8 cellular contexts compared by ENCODE assay signal in the genomic region with DNA sequence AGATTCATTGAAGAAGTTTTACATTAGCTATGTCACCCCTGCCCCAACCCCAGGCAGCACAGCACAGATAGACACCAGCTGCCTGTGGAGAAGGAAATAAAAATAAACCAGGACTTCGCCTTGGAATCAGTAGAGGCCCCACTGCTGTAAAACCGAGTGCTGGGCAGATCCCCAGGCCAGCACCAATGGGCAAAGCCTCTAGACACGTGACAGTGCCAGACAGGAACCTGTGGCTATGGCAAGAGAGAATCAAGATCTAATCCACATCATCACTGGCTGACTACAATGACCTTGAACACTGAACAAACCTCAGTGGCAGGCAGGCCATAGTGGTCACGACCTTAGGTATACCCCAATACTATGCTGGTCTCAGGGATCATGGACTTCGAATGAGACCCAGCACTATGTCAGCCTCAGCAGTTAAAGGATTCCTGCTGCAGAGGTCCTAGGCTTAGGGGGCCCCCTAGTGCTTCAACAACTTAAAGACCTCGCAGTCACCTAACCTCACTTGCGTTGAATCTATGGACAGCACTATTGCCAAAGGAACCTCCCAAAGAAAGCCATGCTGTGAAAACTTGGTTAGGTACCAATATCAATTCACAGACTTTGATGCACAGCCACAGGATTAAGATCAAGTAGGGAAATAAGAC.
DNase-seq lines count a peak whose midpoint lies in the region; ATAC-seq and TF ChIP-seq lines count a peak whose summit lies in the region.

No MANE protein-coding gene starts in this region.

- H3K79me2 ChIP-seq in Karpas-422 (ENCODE audit: low read length): no peaks in the 10 kb centered on the region

- no peak for ATAC-seq in T-helper 17 cell

- no peaks in the 10 kb centered on the region for H3K36me3 ChIP-seq in Karpas-422 (ENCODE audit: insufficient read depth, low read length)
- no peaks in the 10 kb centered on the region for H3K36me3 ChIP-seq in WERI-Rb-1

- TF ChIP-seq CTCF in GM12875 (IDR thresholded peaks at IDR 0.05; ENCODE audit: borderline replicate concordance, insufficient read depth, low read depth, low read length): peak; percentile 35; the same call in 1 of the 2 replicates
- TF ChIP-seq CTCF in WERI-Rb-1 (IDR thresholded peaks at IDR 0.05; ENCODE audit: low read depth, low read length): peak; percentile 78

- H2AFZ ChIP-seq in Karpas-422 (ENCODE audit: low read length): no peak overlapping the region

- no peak overlapping the region for H3K9ac ChIP-seq in Karpas-422 (ENCODE audit: low read length)

- H3K27ac Mint-ChIP-seq in T-helper 17 cell: no peak overlapping the region

- H3K4me3 Mint-ChIP-seq in T-helper 17 cell: no peak overlapping the region

- H3K27ac ChIP-seq in Karpas-422 (ENCODE audit: low read length): no peak overlapping the region
- no peak overlapping the region for H3K27ac ChIP-seq in WERI-Rb-1

- H3K4me3 ChIP-seq in GM12875 (ENCODE audit: low read depth, low read length): no peak overlapping the region
- no peak overlapping the region for H3K4me3 ChIP-seq in Karpas-422 (ENCODE audit: low read length)
- no peak overlapping the region for H3K4me3 ChIP-seq in WERI-Rb-1 (ENCODE audit: low read depth, low read length)

- H3K4me1 ChIP-seq in Karpas-422 (ENCODE audit: low read length): no peaks in the 10 kb centered on the region

- no peaks in the 10 kb centered on the region for H3K27me3 ChIP-seq in Karpas-422 (ENCODE audit: low read length)
- no peaks in the 10 kb centered on the region for H3K27me3 ChIP-seq in WERI-Rb-1 (ENCODE audit: insufficient read depth, low read depth, severe bottlenecking)

- no peaks in the 10 kb centered on the region for H3K9me2 ChIP-seq in Karpas-422 (replicated peaks; ENCODE audit: insufficient read depth, low read length)

- H3K4me2 ChIP-seq in Karpas-422 (ENCODE audit: low read depth, low read length, poor library complexity, severe bottlenecking): no peak overlapping the region

- H3K27me3 Mint-ChIP-seq in T-helper 17 cell: no peaks in the 10 kb centered on the region

- DNase-seq in Karpas-422 (peak; percentile 71), WERI-Rb-1 (peak; percentile 75), midbrain (lab: John Stamatoyannopoulos, UW) (peak; percentile 3), occipital lobe (lab: John Stamatoyannopoulos, UW) (no peak), T-helper 17 cell (no peak), NCI-H774 (lab: John Stamatoyannopoulos, UW) (no peak)
- no peak for DNase-seq in activated effector memory CD4-positive, alpha-beta T cell treated with Interleukin-2 at 50 U/mL for 16 hours

- H3K36me3 Mint-ChIP-seq in T-helper 17 cell (ENCODE audit: low read depth): no peaks in the 10 kb centered on the region

- no peaks in the 10 kb centered on the region for H4K20me1 ChIP-seq in Karpas-422 (ENCODE audit: insufficient read depth, low read depth, low read length)

- no peaks in the 10 kb centered on the region for H3K4me1 Mint-ChIP-seq in T-helper 17 cell

- H3K9me3 ChIP-seq in Karpas-422 (ENCODE audit: low read length) (peaks cover 4% of the 10 kb centered on the region; the same call in 1 of the 2 replicates), WERI-Rb-1 (ENCODE audit: severe bottlenecking) (no peaks in the 10 kb centered on the region), T-helper 17 cell (ENCODE audit: control insufficient read depth, low read length, poor library complexity, severe bottlenecking) (no peaks in the 10 kb centered on the region)

Comparison
In these comparisons a context has a peak if more than half of its experiments do, and no peak if none do; other contexts are left out.
1. DNase-seq: peak in Karpas-422 (single experiment), WERI-Rb-1 (single experiment) and midbrain (single experiment); none in activated effector memory CD4-positive, alpha-beta T cell treated with Interleukin-2 at 50 U/mL for 16 hours (single experiment), occipital lobe (single experiment), T-helper 17 cell (0 of 3) and NCI-H774 (single experiment).